In genomic region chr2:45543257-45543656, GRCh38 we compare ENCODE assay signal across 23 cellular contexts.
"Had no signal": no experiment of that assay in that cellular context is flagged by ENCODE, and none has a peak within 500 bp of the region (broad histone marks: within the 10 kb centered on the region; RNA-seq: fewer than 3 reads in every experiment).

No MANE protein-coding gene starts in this region.

- H3K27ac ChIP-seq: HL-60, SJSA1, SK-N-MC had no signal

- FAIRE-seq: HTR-8/SVneo, RCC 7860 had no signal

- DNase-seq: KBM-7, MV-4-11, NCI-H1048, NCI-H1105, NCI-H1417 treated with DMSO at 0.1 percent for 48 hours, NCI-H146, NCI-H1694 treated with DMSO at 0.1 percent for 48 hours, NCI-H1930, NCI-H2081, NCI-H2171, NCI-H226, NCI-H446, NCI-H510A, NCI-H524 treated with DMSO at 0.1 percent for 48 hours, NCI-H69, Right ventricle myocardium superior, RPMI8226, SIG-M5 had no signal

- H3K27me3 ChIP-seq: SJSA1 had no signal

- H3K4me3 ChIP-seq: SJSA1, SK-N-MC had no signal

- H3K9me3 ChIP-seq: SJSA1 had no signal

- H3K4me1 ChIP-seq: SJSA1 had no signal
